24 cellular contexts compared by ENCODE assay signal in genomic region chr1:29482991-29483390, GRCh38.
DNase-seq lines count a peak whose midpoint lies in the region; ATAC-seq and TF ChIP-seq lines count a peak whose summit lies in the region.
"Had no signal": no experiment of that assay in that cellular context is flagged by ENCODE, and none has a peak within 500 bp of the region (broad histone marks: within the 10 kb centered on the region; RNA-seq: fewer than 3 reads in every experiment).

No MANE protein-coding gene starts in this region.

- H3K4me1 Mint-ChIP-seq in natural killer cell treated with Interleukin-12 subunit alpha and Interleukin-12 subunit beta and Interleukin-15 and Interleukin-18, amount 100 ng/mL, for 72 hours (ENCODE audit: low read depth in 2 of 2) = no peaks in the 10 kb centered on the region
- H3K4me1 Mint-ChIP-seq in natural killer cell = no peaks in the 10 kb centered on the region
- peaks cover 19% of the 10 kb centered on the region for H3K4me1 Mint-ChIP-seq in endodermal cell
- no peaks in the 10 kb centered on the region for H3K4me1 Mint-ChIP-seq in CD4-positive, alpha-beta T cell (ENCODE audit: low read depth)
- H3K4me1 Mint-ChIP-seq in HFFc6 (ENCODE audit: low read depth) = no peaks in the 10 kb centered on the region
- H3K4me1 Mint-ChIP-seq: CD14-positive monocyte had no signal

- CTCF ChIA-PET in CD4-positive, alpha-beta T cell (lab: Charles Lee) = no interaction called here

- peak; percentile 37 for DNase-seq in natural killer cell treated with Interleukin-12 subunit alpha and Interleukin-12 subunit beta and Interleukin-15 and Interleukin-18, amount 100 ng/mL, for 72 hours (ENCODE audit: low spot score)
- DNase-seq in natural killer cell (no peak), endodermal cell (peak; percentile 35), sigmoid colon (peak; percentile 25), NCI-H748 (lab: John Stamatoyannopoulos, UW; ENCODE audit: unreplicated experiment) (no peak), HFFc6 (no peak)
- DNase-seq in CD4-positive, alpha-beta T cell = no peak
- DNase-seq: 8988T; ACHN; AML-193; BE2C; Caco-2; CD8-positive, alpha-beta T cell; DMS 273 treated with DMSO at 0.1 percent for 48 hours; DMS79; EL; GDM1; GM23248; H7; HCEC 1CT had no signal

- H3K9me3 ChIP-seq in endodermal cell (ENCODE audit: control insufficient read depth, low read length) = no peaks in the 10 kb centered on the region
- H3K9me3 ChIP-seq in sigmoid colon = no peaks in the 10 kb centered on the region
- no peaks in the 10 kb centered on the region for H3K9me3 ChIP-seq in CD4-positive, alpha-beta T cell (ENCODE audit: control insufficient read depth, low read length)
- H3K9me3 ChIP-seq: A549, BE2C, Caco-2 had no signal

- no peak for TF ChIP-seq EP300 in sigmoid colon (IDR thresholded peaks at IDR 0.05)

- POLR2A ChIA-PET in CD4-positive, alpha-beta T cell (lab: Charles Lee) = no interaction called here

- H3K4me1 ChIP-seq in endodermal cell (ENCODE audit: control insufficient read depth, insufficient read depth, low read length) (peaks cover 8% of the 10 kb centered on the region), sigmoid colon (no peaks in the 10 kb centered on the region)
- H3K4me1 ChIP-seq: A549, BE2C, Caco-2 had no signal

- H3K4me3 Mint-ChIP-seq in natural killer cell treated with Interleukin-12 subunit alpha and Interleukin-12 subunit beta and Interleukin-15 and Interleukin-18, amount 100 ng/mL, for 72 hours = no peak overlapping the region
- no peak overlapping the region for H3K4me3 Mint-ChIP-seq in natural killer cell
- no peak overlapping the region for H3K4me3 Mint-ChIP-seq in endodermal cell
- H3K4me3 Mint-ChIP-seq in CD4-positive, alpha-beta T cell = no peak overlapping the region
- no peak overlapping the region for H3K4me3 Mint-ChIP-seq in HFFc6
- H3K4me3 Mint-ChIP-seq: CD14-positive monocyte; CD8-positive, alpha-beta T cell had no signal

- TF ChIP-seq CTCF in natural killer cell (IDR thresholded peaks at IDR 0.05) (no peak), endodermal cell (conservative IDR thresholded peaks at IDR 0.05) (no peak), sigmoid colon (IDR thresholded peaks at IDR 0.05) (no peak), HFFc6 (IDR thresholded peaks at IDR 0.05) (no peak)
- no peak for TF ChIP-seq CTCF in CD4-positive, alpha-beta T cell (IDR thresholded peaks at IDR 0.05)

- H3K36me3 Mint-ChIP-seq in natural killer cell treated with Interleukin-12 subunit alpha and Interleukin-12 subunit beta and Interleukin-15 and Interleukin-18, amount 100 ng/mL, for 72 hours = no peaks in the 10 kb centered on the region
- H3K36me3 Mint-ChIP-seq in natural killer cell (no peaks in the 10 kb centered on the region), endodermal cell (ENCODE audit: low read depth) (no peaks in the 10 kb centered on the region), HFFc6 (ENCODE audit: low read depth) (peaks cover 4% of the 10 kb centered on the region; the same call in 1 of the 2 replicates)
- no peaks in the 10 kb centered on the region for H3K36me3 Mint-ChIP-seq in CD4-positive, alpha-beta T cell (ENCODE audit: low read depth)
- H3K36me3 Mint-ChIP-seq: CD14-positive monocyte; CD8-positive, alpha-beta T cell had no signal

- no peak overlapping the region for H3K9ac ChIP-seq in endodermal cell (ENCODE audit: extremely low read depth, low read length, poor library complexity, severe bottlenecking)
- H3K9ac ChIP-seq: BLaER1 treated with 17β-estradiol and CSF1 and Interleukin-3, amounts not matched to agents 10 nM and 100 nM; GM23248 had no signal

- H3K27me3 ChIP-seq in endodermal cell (ENCODE audit: control insufficient read depth, insufficient read depth, low read length, poor library complexity, severe bottlenecking) (peaks cover 74% of the 10 kb centered on the region), sigmoid colon (peaks cover 0 to 27% (median 22%) of the 10 kb centered on the region in 3 donors)
- H3K27me3 ChIP-seq in CD4-positive, alpha-beta T cell (ENCODE audit: control insufficient read depth, insufficient read depth, low read length) = peaks cover 28% of the 10 kb centered on the region
- H3K27me3 ChIP-seq: BE2C had no signal

- H3K27ac ChIP-seq in endodermal cell (ENCODE audit: low read depth, low read length) (no peak overlapping the region), sigmoid colon (no peak overlapping the region)
- no peak overlapping the region for H3K27ac ChIP-seq in CD4-positive, alpha-beta T cell (ENCODE audit: low read depth, low read length)
- H3K27ac ChIP-seq: A549; BLaER1 treated with 17β-estradiol and CSF1 and Interleukin-3, amounts not matched to agents 10 nM and 100 nM; GM23248 had no signal

- TF ChIP-seq POLR2A in sigmoid colon (IDR thresholded peaks at IDR 0.05) = no peak

- H3K4me3 ChIP-seq in endodermal cell (ENCODE audit: low read length) (no peak overlapping the region), sigmoid colon (no peak overlapping the region)
- H3K4me3 ChIP-seq: A549; BLaER1 treated with 17β-estradiol and CSF1 and Interleukin-3, amounts not matched to agents 10 nM and 100 nM; GM12878; GM23248 had no signal

- intact Hi-C loops in natural killer cell (cut with micrococcal nuclease) = no loop called here
- intact Hi-C loops in sigmoid colon (cut with DNase I) = no loop called here
- intact Hi-C loops in CD4-positive, alpha-beta T cell (cut with DNase I, micrococcal nuclease) = no loop called here

- ATAC-seq in natural killer cell treated with Interleukin-12 subunit alpha and Interleukin-12 subunit beta and Interleukin-15 and Interleukin-18, amount 100 ng/mL, for 72 hours = no peak
- no peak for ATAC-seq in natural killer cell
- no peak for ATAC-seq in CD4-positive, alpha-beta T cell (ENCODE audit: poor library complexity)
- ATAC-seq: A549; CD8-positive, alpha-beta T cell; GM12878 had no signal

- H3K27me3 Mint-ChIP-seq in natural killer cell treated with Interleukin-12 subunit alpha and Interleukin-12 subunit beta and Interleukin-15 and Interleukin-18, amount 100 ng/mL, for 72 hours = peaks cover 21 to 42% of the 10 kb centered on the region in 2 donors
- H3K27me3 Mint-ChIP-seq in natural killer cell (ENCODE audit: low read depth in 2 of 2) = peaks cover 14 to 16% of the 10 kb centered on the region in 2 donors
- peaks cover 71% of the 10 kb centered on the region for H3K27me3 Mint-ChIP-seq in endodermal cell (ENCODE audit: insufficient read depth)
- H3K27me3 Mint-ChIP-seq in CD4-positive, alpha-beta T cell = peaks cover 59% of the 10 kb centered on the region
- no peaks in the 10 kb centered on the region; the same call in 1 of the 2 replicates for H3K27me3 Mint-ChIP-seq in HFFc6 (ENCODE audit: insufficient read depth)

- H3K36me3 ChIP-seq in endodermal cell (ENCODE audit: control insufficient read depth, insufficient read depth, low read length) (no peaks in the 10 kb centered on the region), sigmoid colon (no peaks in the 10 kb centered on the region)
- H3K36me3 ChIP-seq: BE2C; BLaER1 treated with 17β-estradiol and CSF1 and Interleukin-3, amounts not matched to agents 10 nM and 100 nM had no signal

- no peak overlapping the region for H3K27ac Mint-ChIP-seq in natural killer cell treated with Interleukin-12 subunit alpha and Interleukin-12 subunit beta and Interleukin-15 and Interleukin-18, amount 100 ng/mL, for 72 hours
- H3K27ac Mint-ChIP-seq in natural killer cell (no peak overlapping the region), endodermal cell (no peak overlapping the region), HFFc6 (no peak overlapping the region)
- H3K27ac Mint-ChIP-seq in CD4-positive, alpha-beta T cell = no peak overlapping the region
- H3K27ac Mint-ChIP-seq: CD8-positive, alpha-beta T cell had no signal

- H3K9me3 Mint-ChIP-seq in natural killer cell treated with Interleukin-12 subunit alpha and Interleukin-12 subunit beta and Interleukin-15 and Interleukin-18, amount 100 ng/mL, for 72 hours = no peaks in the 10 kb centered on the region
- H3K9me3 Mint-ChIP-seq in natural killer cell (no peaks in the 10 kb centered on the region), endodermal cell (no peaks in the 10 kb centered on the region), HFFc6 (peaks cover 31% of the 10 kb centered on the region)
- H3K9me3 Mint-ChIP-seq in CD4-positive, alpha-beta T cell = peaks cover 2% of the 10 kb centered on the region
- H3K9me3 Mint-ChIP-seq: CD8-positive, alpha-beta T cell had no signal

- 80 to 81% methylated on average over 6 of the region's 6 CpGs for WGBS in endodermal cell (ENCODE audit: insufficient coverage in 1 of 2, insufficient read length in 1 of 2), 2 experiments
- 54 to 60% methylated on average over 6 of the region's 6 CpGs for WGBS in sigmoid colon, 2 donors

Comparison
In these comparisons a context has a peak if more than half of its experiments do, and no peak if none do; other contexts are left out.
1. DNase-seq: peak in natural killer cell treated with Interleukin-12 subunit alpha and Interleukin-12 subunit beta and Interleukin-15 and Interleukin-18, amount 100 ng/mL, for 72 hours (single experiment), endodermal cell (single experiment) and sigmoid colon (single experiment); none in natural killer cell (single experiment), CD4-positive, alpha-beta T cell (0 of 10), NCI-H748 (single experiment) and HFFc6 (single experiment).